ENCODE assay signal across 11 cellular contexts in genomic region chr10:86269332-86269731, GRCh38.
"Had no signal": no experiment of that assay in that cellular context is flagged by ENCODE, and none has a peak within 500 bp of the region (broad histone marks: within the 10 kb centered on the region; RNA-seq: fewer than 3 reads in every experiment).

No MANE protein-coding gene starts in this region.

- DNase-seq: activated CD4-positive, alpha-beta T cell treated with anti-CD3 and anti-CD28 coated beads, Interleukin-2, amount 10 ng/mL, durations not matched to agents 7 days and 5 days; activated T-cell treated with anti-CD3 and anti-CD28 coated beads, Interleukin-2, amount 50 U/mL, for 24 hours; effector CD4-positive, alpha-beta T cell; foreskin fibroblast; hypothalamus; kidney glomerular epithelial cell; trophoblast cell had no signal

- H3K4me3 Mint-ChIP-seq: activated CD4-positive, alpha-beta T cell treated with anti-CD3 and anti-CD28 coated beads, Interleukin-2, amount 10 ng/mL, durations not matched to agents 7 days and 5 days; activated naive CD4-positive, alpha-beta T cell treated with anti-CD3 and anti-CD28 coated beads, Interleukin-2, amount 50 U/mL, for 24 hours; activated T-cell treated with anti-CD3 and anti-CD28 coated beads, Interleukin-2, amount 50 U/mL, for 24 hours; neural crest cell; stimulated activated memory B cell treated with anti-CD40 and anti-IgM and Interleukin-4, amounts not matched to agents 10 μg/mL and 1 μg/mL and 100 μg/mL, for 72 hours; T-helper 2 cell treated with Interferon-gamma antibody and Interleukin-4, amounts not matched to agents 5 μg/mL and 100 μg/mL, for 36 hours had no signal

- H3K27ac Mint-ChIP-seq: activated CD4-positive, alpha-beta T cell treated with anti-CD3 and anti-CD28 coated beads, Interleukin-2, amount 10 ng/mL, durations not matched to agents 7 days and 5 days; activated naive CD4-positive, alpha-beta T cell treated with anti-CD3 and anti-CD28 coated beads, Interleukin-2, amount 50 U/mL, for 24 hours; activated T-cell treated with anti-CD3 and anti-CD28 coated beads, Interleukin-2, amount 50 U/mL, for 24 hours; stimulated activated memory B cell treated with anti-CD40 and anti-IgM and Interleukin-4, amounts not matched to agents 10 μg/mL and 1 μg/mL and 100 μg/mL, for 72 hours; T-helper 2 cell treated with Interferon-gamma antibody and Interleukin-4, amounts not matched to agents 5 μg/mL and 100 μg/mL, for 36 hours had no signal

- H3K4me1 Mint-ChIP-seq: activated CD4-positive, alpha-beta T cell treated with anti-CD3 and anti-CD28 coated beads, Interleukin-2, amount 10 ng/mL, durations not matched to agents 7 days and 5 days; activated naive CD4-positive, alpha-beta T cell treated with anti-CD3 and anti-CD28 coated beads, Interleukin-2, amount 50 U/mL, for 24 hours; stimulated activated memory B cell treated with anti-CD40 and anti-IgM and Interleukin-4, amounts not matched to agents 10 μg/mL and 1 μg/mL and 100 μg/mL, for 72 hours had no signal

- H3K36me3 Mint-ChIP-seq: activated naive CD4-positive, alpha-beta T cell treated with anti-CD3 and anti-CD28 coated beads, Interleukin-2, amount 50 U/mL, for 24 hours; stimulated activated memory B cell treated with anti-CD40 and anti-IgM and Interleukin-4, amounts not matched to agents 10 μg/mL and 1 μg/mL and 100 μg/mL, for 72 hours had no signal

- H3K9me3 Mint-ChIP-seq: activated CD4-positive, alpha-beta T cell treated with anti-CD3 and anti-CD28 coated beads, Interleukin-2, amount 10 ng/mL, durations not matched to agents 7 days and 5 days; T-helper 2 cell treated with Interferon-gamma antibody and Interleukin-4, amounts not matched to agents 5 μg/mL and 100 μg/mL, for 36 hours had no signal
